In genomic region chr11:617248-617911, GRCh38 we compare ENCODE assay signal across 23 cellular contexts. TPM values are rescaled to one million over a fixed set of nuclear protein-coding genes. Genes with fewer than 3 reads are reported as not detected.
"Had no signal": no experiment of that assay in that cellular context is flagged by ENCODE, and none has a peak within 500 bp of the region (broad histone marks: within the 10 kb centered on the region; RNA-seq: fewer than 3 reads in every experiment).

No MANE protein-coding gene starts in this region.

- H3K4me1 ChIP-seq: neural progenitor cell had no signal

- H3K4me1 Mint-ChIP-seq: neural progenitor cell had no signal

- H3K36me3 Mint-ChIP-seq: naive B cell, neural progenitor cell had no signal

- ATAC-seq: effector memory CD8-positive, alpha-beta T cell had no signal

- H3K36me3 ChIP-seq: neural progenitor cell, uterus had no signal

- H3K4me3 Mint-ChIP-seq: activated naive CD4-positive, alpha-beta T cell treated with anti-CD3 and anti-CD28 coated beads for 36 hours had no signal

- H3K9me3 Mint-ChIP-seq: activated CD4-positive, alpha-beta T cell treated with anti-CD3 and anti-CD28 coated beads, Interleukin-2, amount 10 ng/mL, durations not matched to agents 7 days and 5 days; activated naive CD4-positive, alpha-beta T cell treated with anti-CD3 and anti-CD28 coated beads for 36 hours; activated T-helper 2 cell treated with anti-CD3 and anti-CD28 coated beads, Interferon-gamma antibody, Interleukin-2, Interleukin-4, amounts not matched to agents 10 μg/mL and 5 μg/mL and 100 μg/mL, durations not matched to agents 14 hours and 24 hours and 36 hours; effector memory CD8-positive, alpha-beta T cell; immature natural killer cell; naive B cell; neural progenitor cell had no signal

- H2AFZ ChIP-seq: neural progenitor cell had no signal

- FAIRE-seq: bronchial epithelial cell had no signal

- H3K4me2 ChIP-seq: neural progenitor cell had no signal

- H3K9me3 ChIP-seq: ascending aorta, tibial artery, uterus had no signal

- H3K27ac ChIP-seq: epithelial cell of prostate, neural progenitor cell, tibial artery, uterus had no signal

- H3K27me3 Mint-ChIP-seq: activated CD4-positive, alpha-beta T cell treated with anti-CD3 and anti-CD28 coated beads, Interleukin-2, amount 10 ng/mL, durations not matched to agents 7 days and 5 days; effector memory CD8-positive, alpha-beta T cell; naive B cell had no signal

- H3K4me3 ChIP-seq: neural progenitor cell, uterus had no signal

- H3K27ac Mint-ChIP-seq: activated naive CD4-positive, alpha-beta T cell treated with anti-CD3 and anti-CD28 coated beads for 36 hours; activated T-helper 2 cell treated with anti-CD3 and anti-CD28 coated beads, Interferon-gamma antibody, Interleukin-2, Interleukin-4, amounts not matched to agents 10 μg/mL and 5 μg/mL and 100 μg/mL, durations not matched to agents 14 hours and 24 hours and 36 hours; neural progenitor cell had no signal

- H3K9ac ChIP-seq: neural progenitor cell had no signal

- DNase-seq: activated CD4-positive, alpha-beta T cell treated with anti-CD3 and anti-CD28 coated beads, Interleukin-2, amount 10 ng/mL, durations not matched to agents 7 days and 5 days; activated CD8-positive, alpha-beta memory T cell treated with anti-CD3 and anti-CD28 coated beads for 24 hours; activated naive CD4-positive, alpha-beta T cell treated with anti-CD3 and anti-CD28 coated beads for 36 hours; dermis blood vessel endothelial cell; effector memory CD8-positive, alpha-beta T cell; foreskin melanocyte; immature natural killer cell; mammary epithelial cell; naive B cell; stimulated activated CD4-positive, alpha-beta T cell treated with anti-CD3 and anti-CD28 coated beads, Interleukin-4, amount 100 ng/mL, for 24 hours; stimulated activated naive CD4-positive, alpha-beta T cell; T-helper 2 cell had no signal

- H3K27me3 ChIP-seq: ascending aorta, neural progenitor cell, tibial artery, uterus had no signal

RNA-seq across cellular contexts. Expression of gene CDHR5, which starts 7.4 kb away (rescaled TPM):
- total RNA-seq: activated CD4-positive, alpha-beta T cell treated with anti-CD3 and anti-CD28 coated beads, Interleukin-2, amount 10 ng/mL, durations not matched to agents 7 days and 5 days; activated naive CD4-positive, alpha-beta T cell treated with anti-CD3 and anti-CD28 coated beads for 36 hours; activated T-helper 2 cell treated with anti-CD3 and anti-CD28 coated beads, Interferon-gamma antibody, Interleukin-2, Interleukin-4, amounts not matched to agents 10 μg/mL and 5 μg/mL and 100 μg/mL, durations not matched to agents 14 hours and 24 hours and 36 hours; bronchial epithelial cell; dermis blood vessel endothelial cell; fibroblast of lung; mammary epithelial cell; subcutaneous adipose tissue had no signal
- polyA plus RNA-seq: fibroblast of lung, immature natural killer cell, mammary epithelial cell had no signal

RNA-seq across cellular contexts. Expression of gene SCT, which starts 9.6 kb away (rescaled TPM):
- total RNA-seq: activated CD4-positive, alpha-beta T cell treated with anti-CD3 and anti-CD28 coated beads, Interleukin-2, amount 10 ng/mL, durations not matched to agents 7 days and 5 days; activated naive CD4-positive, alpha-beta T cell treated with anti-CD3 and anti-CD28 coated beads for 36 hours; activated T-helper 2 cell treated with anti-CD3 and anti-CD28 coated beads, Interferon-gamma antibody, Interleukin-2, Interleukin-4, amounts not matched to agents 10 μg/mL and 5 μg/mL and 100 μg/mL, durations not matched to agents 14 hours and 24 hours and 36 hours; ascending aorta; bronchial epithelial cell; cerebellum; dermis blood vessel endothelial cell; fibroblast of lung; mammary epithelial cell; renal cortical epithelial cell; subcutaneous adipose tissue; uterus had no signal
- polyA plus RNA-seq: fibroblast of lung, immature natural killer cell, mammary epithelial cell had no signal

RNA-seq across cellular contexts. Expression of gene DRD4, which starts 19.7 kb away (rescaled TPM):
- total RNA-seq: ascending aorta, bronchial epithelial cell had no signal
- polyA plus RNA-seq: fibroblast of lung, immature natural killer cell, mammary epithelial cell had no signal
